In genomic region chr15:82475345-82475967, GRCh38 we compare ENCODE assay signal across 6 cellular contexts. TPM values are rescaled to one million over a fixed set of nuclear protein-coding genes. Genes with fewer than 3 reads are reported as not detected.
DNase-seq lines count a peak whose midpoint lies in the region; ATAC-seq and TF ChIP-seq lines count a peak whose summit lies in the region.
"Not testable (repeated sequence)": the region's sequence is repeated elsewhere in the genome, so short reads cannot be mapped to it uniquely, and the experiment has no call there.

No MANE protein-coding gene starts in this region.

- H3K4me3 ChIP-seq in esophagus muscularis mucosa; heart right ventricle; right cardiac atrium (ENCODE audit: low read length): not testable (repeated sequence)

- intact Hi-C loops in esophagus muscularis mucosa (cut with DNase I); heart right ventricle (cut with DNase I); right cardiac atrium (cut with DNase I): not testable (repeated sequence)

- H3K27me3 ChIP-seq in esophagus muscularis mucosa; heart right ventricle; right cardiac atrium (ENCODE audit: control insufficient read depth, insufficient read depth): not testable (repeated sequence)

- H3K36me3 ChIP-seq in esophagus muscularis mucosa: peaks cover 0 to 19% (median 9%) of the 10 kb centered on the region in 4 donors
- not testable (repeated sequence) for H3K36me3 ChIP-seq in heart right ventricle

- ATAC-seq in heart right ventricle: peak in 1 of 8 donors; percentile 75
- ATAC-seq in right cardiac atrium: not testable (repeated sequence)

- not testable (repeated sequence) for TF ChIP-seq POLR2A in esophagus muscularis mucosa (IDR thresholded peaks at IDR 0.05; ENCODE audit: low read depth)

- 84% methylated on average over 3 of the region's 11 CpGs for WGBS in esophagus muscularis mucosa
- 53 to 56% methylated on average over 5 of the region's 11 CpGs for WGBS in heart right ventricle, 2 donors
- WGBS in right cardiac atrium: 60% methylated on average over 6 of the region's 11 CpGs

- not testable (repeated sequence) for H3K4me1 ChIP-seq in esophagus muscularis mucosa; right cardiac atrium (ENCODE audit: control insufficient read depth, insufficient read depth, low read length)
- H3K4me1 ChIP-seq in heart right ventricle: peaks cover 0 to 11% (median 0%) of the 10 kb centered on the region in 9 donors

- H3K9me3 Mint-ChIP-seq in osteocyte (ENCODE audit: unreplicated experiment): not testable (repeated sequence)

- not testable (repeated sequence) for H3K36me3 Mint-ChIP-seq in osteocyte (ENCODE audit: unreplicated experiment)

- H3K9me3 ChIP-seq in esophagus muscularis mucosa; heart right ventricle; right cardiac atrium (ENCODE audit: control insufficient read depth, low read length): not testable (repeated sequence)

- DNase-seq in H4 (ENCODE audit: low spot score) (peak; percentile 3), esophagus muscularis mucosa (ENCODE audit: extremely low spot score) (peak; percentile 37), heart right ventricle (peak; percentile 43 to 58), right cardiac atrium (peak; percentile 12 to 39 (median 36)), osteocyte (ENCODE audit: extremely low spot score, unreplicated experiment) (peak; percentile 81)

- TF ChIP-seq CTCF in esophagus muscularis mucosa (IDR thresholded peaks at IDR 0.05); heart right ventricle (IDR thresholded peaks at IDR 0.05); osteocyte (IDR thresholded peaks at IDR 0.05): not testable (repeated sequence)

- H3K27ac ChIP-seq in angular gyrus (ENCODE audit: low read depth, low read length): peak overlapping the region; percentile 19
- not testable (repeated sequence) for H3K27ac ChIP-seq in esophagus muscularis mucosa (replicated peaks in 1 of 4); right cardiac atrium (ENCODE audit: low read length)
- H3K27ac ChIP-seq in heart right ventricle: peak overlapping the region in 1 of 10 donors; percentile 44

- not testable (repeated sequence) for H3K4me3 Mint-ChIP-seq in osteocyte (ENCODE audit: unreplicated experiment)

- not testable (repeated sequence) for H3K27ac Mint-ChIP-seq in osteocyte (ENCODE audit: unreplicated experiment)

- H3K4me1 Mint-ChIP-seq in osteocyte (ENCODE audit: unreplicated experiment): not testable (repeated sequence)

- H3K27me3 Mint-ChIP-seq in osteocyte (ENCODE audit: unreplicated experiment): not testable (repeated sequence)

- TF ChIP-seq EP300 in esophagus muscularis mucosa (IDR thresholded peaks at IDR 0.05): not testable (repeated sequence)

RNA-seq across cellular contexts. Expression of gene GOLGA6L9, which starts 45.8 kb away (rescaled TPM):
- 0.37 and 0.75 TPM in 2 replicates for total RNA-seq in H4 (2014; rRNA removed; shearing (Covaris generic))
- total RNA-seq in esophagus muscularis mucosa (1 to 10 TPM; 1.3 to 3.7 (median 1.8) TPM), heart right ventricle (1 to 10 TPM in 6 of 10 donors, under 1 TPM in 4; 0.66 to 1.6 (median 1.1) TPM), right cardiac atrium (1 to 10 TPM; 1.1 to 1.7 (median 1.5) TPM), osteocyte (2.6 and 2.8 TPM in 2 replicates)
- polyA plus RNA-seq in heart right ventricle (10 to 100 TPM in 1 of 2 donors, 1 to 10 TPM in 1; 1.4 to 33.6 TPM), right cardiac atrium (4.7 TPM)

Comparison
In these comparisons a context has a peak if more than half of its experiments do, and no peak if none do; other contexts are left out.
1. DNase-seq: peak in every context shown above with its lines; median percentile 81 in osteocyte; 50 in heart right ventricle; 37 in esophagus muscularis mucosa; 36 in right cardiac atrium; 3 in H4.